ENCODE assay signal across 10 cellular contexts in the genomic region with DNA sequence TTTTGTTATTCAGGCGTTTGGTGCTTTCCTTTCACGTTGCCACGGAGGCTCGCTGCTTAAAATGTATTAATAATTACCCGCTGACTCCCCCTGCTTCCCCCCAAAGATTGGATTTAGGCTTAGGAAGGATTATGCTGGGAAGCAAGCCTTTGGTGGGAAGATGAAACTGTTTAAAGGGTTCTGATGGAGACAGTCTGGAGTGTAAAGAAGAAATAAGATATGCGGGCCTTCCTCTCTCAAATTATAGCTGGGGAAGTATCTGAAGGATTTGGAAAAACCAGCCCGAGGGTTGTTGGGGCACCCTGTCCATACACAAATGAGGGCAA. TPM values are rescaled to one million over a fixed set of nuclear protein-coding genes. Genes with fewer than 3 reads are reported as not detected.
DNase-seq lines count a peak whose midpoint lies in the region; ATAC-seq and TF ChIP-seq lines count a peak whose summit lies in the region.
"Had no signal": no experiment of that assay in that cellular context is flagged by ENCODE, and none has a peak within 500 bp of the region (broad histone marks: within the 10 kb centered on the region; RNA-seq: fewer than 3 reads in every experiment).

No MANE protein-coding gene starts in this region.

- H2AFZ ChIP-seq in KMS-11 (ENCODE audit: low read depth) = peak overlapping the region; percentile 87

- H3K27me3 ChIP-seq in AG04450 (ENCODE audit: control insufficient read depth, insufficient read depth, low read length) (no peaks in the 10 kb centered on the region), KMS-11 (ENCODE audit: insufficient read depth, low read depth) (peaks cover 12% of the 10 kb centered on the region; the same call in 1 of the 2 replicates)

- TF ChIP-seq CTCF in AG04450 (IDR thresholded peaks at IDR 0.05; ENCODE audit: low read depth, low read length) (no peak), KMS-11 (conservative IDR thresholded peaks at IDR 0.05; ENCODE audit: low read depth, low read length) (no peak)

- H3K4me1 ChIP-seq in KMS-11 (ENCODE audit: low read depth, poor library complexity, severe bottlenecking) = peaks cover 8% of the 10 kb centered on the region

- H3K4me3 Mint-ChIP-seq in dendritic cell treated with granulocyte-macrophage colony-stimulating factor and Interleukin-4, amounts not matched to agents 40 ng/mL and 50 ng/mL, for 4 days = peak overlapping the region; percentile 86
- H3K4me3 Mint-ChIP-seq in naive thymus-derived CD8-positive, alpha-beta T cell = peak overlapping the region; percentile 78 to 95 (median 88)

- CTCF ChIA-PET in AG04450 (lab: Charles Lee) = interaction anchor here (1.1 to 10.5 kb wide), 4 partner anchors 9 to 144 kb away, joined by 3 to 94 read pairs (median 5); no protein-coding TSS in a partner anchor

- DNase-seq in AG04450 (ENCODE audit: low read depth, low spot score) = no peak
- peak in 1 of 10 donors; percentile 30 for DNase-seq in naive thymus-derived CD8-positive, alpha-beta T cell
- DNase-seq in HCEC 1CT = no peak
- no peak for DNase-seq in NCI-H2196 treated with DMSO at 0.1 percent for 48 hours (lab: John Stamatoyannopoulos, UW; ENCODE audit: unreplicated experiment)
- DNase-seq in kidney glomerular epithelial cell (lab: John Stamatoyannopoulos, UW) = no peak
- DNase-seq: NCI-H345 had no signal

- peaks cover 7% of the 10 kb centered on the region for H3K36me3 Mint-ChIP-seq in dendritic cell treated with granulocyte-macrophage colony-stimulating factor and Interleukin-4, amounts not matched to agents 40 ng/mL and 50 ng/mL, for 4 days (ENCODE audit: low read depth)
- H3K36me3 Mint-ChIP-seq in naive thymus-derived CD8-positive, alpha-beta T cell = peaks cover 0 to 3% (median 0%) of the 10 kb centered on the region in 3 donors

- no peak for ATAC-seq in naive thymus-derived CD8-positive, alpha-beta T cell
- no peak for ATAC-seq in HG03432 (IDR thresholded peaks at IDR 0.05; ENCODE audit: unreplicated experiment)
- ATAC-seq: esophagus mucosa had no signal

- H4K20me1 ChIP-seq in KMS-11 (ENCODE audit: insufficient read depth) = no peaks in the 10 kb centered on the region

- intact Hi-C loops in dendritic cell treated with granulocyte-macrophage colony-stimulating factor and Interleukin-4, amounts not matched to agents 40 ng/mL and 50 ng/mL, for 4 days (cut with micrococcal nuclease) = loop anchor here (5.0 to 10.0 kb wide), 3 partner anchors 70 to 223 kb away; no protein-coding TSS in a partner anchor

- POLR2A ChIA-PET in AG04450 (lab: Yijun Ruan, JAX) = interaction anchor here (0.9 kb wide), 1 partner anchor 90 kb away, joined by 5 read pairs; no protein-coding TSS in a partner anchor
- POLR2A ChIA-PET in naive thymus-derived CD8-positive, alpha-beta T cell (lab: Charles Lee) = interaction anchor here (1.9 to 2.5 kb wide), 2 partner anchors 10 to 16 kb away, joined by 4 to 10 read pairs; no protein-coding TSS in a partner anchor

- peaks cover 36% of the 10 kb centered on the region for H3K4me1 Mint-ChIP-seq in dendritic cell treated with granulocyte-macrophage colony-stimulating factor and Interleukin-4, amounts not matched to agents 40 ng/mL and 50 ng/mL, for 4 days (ENCODE audit: low read depth)
- peaks cover 11 to 37% (median 28%) of the 10 kb centered on the region in 4 donors for H3K4me1 Mint-ChIP-seq in naive thymus-derived CD8-positive, alpha-beta T cell

- H3K9me3 ChIP-seq in AG04450 (ENCODE audit: control insufficient read depth, insufficient read depth, low read length) = peaks cover 3% of the 10 kb centered on the region; the same call in 1 of the 2 replicates

- no peaks in the 10 kb centered on the region for H3K36me3 ChIP-seq in KMS-11 (ENCODE audit: insufficient read depth)

- peak overlapping the region; percentile 68 for H3K4me2 ChIP-seq in KMS-11

- H3K4me3 ChIP-seq in AG04450 (ENCODE audit: low read depth, low read length) = peak overlapping the region; percentile 97
- no peak overlapping the region for H3K4me3 ChIP-seq in KMS-11 (IDR thresholded peaks at IDR 0.05; ENCODE audit: insufficient read depth, low read depth, low read length)

- H3K27ac ChIP-seq in AG04450 (ENCODE audit: low read depth, low read length) (no peak overlapping the region), KMS-11 (no peak overlapping the region)

- H3K9me3 Mint-ChIP-seq in dendritic cell treated with granulocyte-macrophage colony-stimulating factor and Interleukin-4, amounts not matched to agents 40 ng/mL and 50 ng/mL, for 4 days = no peaks in the 10 kb centered on the region
- no peaks in the 10 kb centered on the region for H3K9me3 Mint-ChIP-seq in naive thymus-derived CD8-positive, alpha-beta T cell

- peak overlapping the region; percentile 79 for H3K27ac Mint-ChIP-seq in dendritic cell treated with granulocyte-macrophage colony-stimulating factor and Interleukin-4, amounts not matched to agents 40 ng/mL and 50 ng/mL, for 4 days
- H3K27ac Mint-ChIP-seq in naive thymus-derived CD8-positive, alpha-beta T cell = peak overlapping the region in 9 of 10 donors; percentile 67 to 86 (median 78)

- H3K27me3 Mint-ChIP-seq in dendritic cell treated with granulocyte-macrophage colony-stimulating factor and Interleukin-4, amounts not matched to agents 40 ng/mL and 50 ng/mL, for 4 days = peaks cover 6% of the 10 kb centered on the region
- H3K27me3 Mint-ChIP-seq in naive thymus-derived CD8-positive, alpha-beta T cell = no peaks in the 10 kb centered on the region

- no peak overlapping the region; the same call in 1 of the 2 replicates for H3K9ac ChIP-seq in KMS-11

- no peaks in the 10 kb centered on the region for H3K79me2 ChIP-seq in KMS-11 (ENCODE audit: insufficient read depth, low read depth)

RNA-seq across cellular contexts. Expression of a gene that starts 1.1 kb away (rescaled TPM):
- polyA plus RNA-seq in AG04450 (2011; rRNA removed) = 28.2 and 34.9 TPM in 2 replicates
- polyA minus RNA-seq in AG04450 (2011; rRNA and poly(A)+ RNA removed) = 56.0 and 69.7 TPM in 2 replicates
- 10 to 100 TPM; 24.2 to 25.4 TPM for total RNA-seq in naive thymus-derived CD8-positive, alpha-beta T cell
- 1 to 10 TPM in 1 of 3 donors, under 1 TPM in 2; 0.73 to 2.0 (median 0.91) TPM for polyA plus RNA-seq in naive thymus-derived CD8-positive, alpha-beta T cell
